In genomic region chr22:26586556-26587325, GRCh38 we compare ENCODE assay signal across 1 cellular context.
TF ChIP-seq lines count a peak whose summit lies in the region.

No MANE protein-coding gene starts in this region.

TF ChIP-seq in K562, 482 proteins besides CTCF, POLR2A, EP300 and RAD21:
- TF ChIP-seq PRDM10 (IDR thresholded peaks at IDR 0.05; ENCODE audit: partially characterized antibody) (peak; percentile 83), ETS1 (conservative IDR thresholded peaks at IDR 0.05; ENCODE audit: control insufficient read depth, low read depth, low read length) (no peak), HNRNPLL (IDR thresholded peaks at IDR 0.05; ENCODE audit: low read depth, low read length, poor library complexity, severe bottlenecking) (peak; percentile 18), POU5F1 (IDR thresholded peaks at IDR 0.05; ENCODE audit: borderline replicate concordance, low read depth, low read length, partially characterized antibody) (no peak), HMBOX1 (IDR thresholded peaks at IDR 0.05) (peak; percentile 79), CBFA2T3 (IDR thresholded peaks at IDR 0.05) (peak; percentile 30; the same call in 1 of the 2 replicates), TFE3 (CRISPR knock-in tag; IDR thresholded peaks at IDR 0.05) (peak; percentile 75), MYNN (IDR thresholded peaks at IDR 0.05) (no peak), MYNN (CRISPR knock-in tag; IDR thresholded peaks at IDR 0.05) (no peak), MNT (conservative IDR thresholded peaks at IDR 0.05) (peak; percentile 15 to 44; a peak in 1 of 4 replicates), ZNF143 (CRISPR knock-in tag; IDR thresholded peaks at IDR 0.05) (no peak), USF2 (CRISPR knock-in tag; IDR thresholded peaks at IDR 0.05) (peak; percentile 25; the same call in 1 of the 2 replicates), GABPB1 (CRISPR knock-in tag; IDR thresholded peaks at IDR 0.05) (no peak), SIN3A (IDR thresholded peaks at IDR 0.05; ENCODE audit: borderline replicate concordance in 2 of 2, control insufficient read depth in 1 of 2, low read depth in 2 of 2, low read length in 2 of 2) (0 out of 4 replicates have a peak, but pooled peaks of 1 of the 2 experiments have one; percentile 26), NR2C1 (IDR thresholded peaks at IDR 0.05) (0 out of 2 replicates have a peak, but pooled peaks have one; percentile 7), NR2C1 (tag; IDR thresholded peaks at IDR 0.05) (no peak), FOSL1 (tag; conservative IDR thresholded peaks at IDR 0.05) (no peak)
